13 cellular contexts compared by ENCODE assay signal in genomic region chr18:452801-453200, GRCh38. TPM values are rescaled to one million over a fixed set of nuclear protein-coding genes. Genes with fewer than 3 reads are reported as not detected.
DNase-seq lines count a peak whose midpoint lies in the region; ATAC-seq and TF ChIP-seq lines count a peak whose summit lies in the region.
"Had no signal": no experiment of that assay in that cellular context is flagged by ENCODE, and none has a peak within 500 bp of the region (broad histone marks: within the 10 kb centered on the region; RNA-seq: fewer than 3 reads in every experiment).

No MANE protein-coding gene starts in this region.

- peaks cover 3 to 4% of the 10 kb centered on the region in 2 donors for H3K36me3 Mint-ChIP-seq in CD14-positive monocyte
- peaks cover 11% of the 10 kb centered on the region for H3K36me3 Mint-ChIP-seq in dendritic cell treated with granulocyte-macrophage colony-stimulating factor and Interleukin-4, amounts not matched to agents 40 ng/mL and 50 ng/mL, for 4 days (ENCODE audit: low read depth)

- H3K27me3 Mint-ChIP-seq in CD14-positive monocyte (ENCODE audit: low read depth in 3 of 3), result peaks cover 0 to 2% (median 2%) of the 10 kb centered on the region in 3 donors
- peaks cover 2% of the 10 kb centered on the region for H3K27me3 Mint-ChIP-seq in dendritic cell treated with granulocyte-macrophage colony-stimulating factor and Interleukin-4, amounts not matched to agents 40 ng/mL and 50 ng/mL, for 4 days

- peaks cover 10 to 18% (median 13%) of the 10 kb centered on the region in 7 donors for H3K9me3 Mint-ChIP-seq in CD14-positive monocyte
- H3K9me3 Mint-ChIP-seq in dendritic cell treated with granulocyte-macrophage colony-stimulating factor and Interleukin-4, amounts not matched to agents 40 ng/mL and 50 ng/mL, for 4 days, result peaks cover 14% of the 10 kb centered on the region

- peak; percentile 7 for ATAC-seq in sciatic nerve
- no peak for ATAC-seq in GM18909 (IDR thresholded peaks at IDR 0.05; ENCODE audit: poor library complexity, unreplicated experiment)
- ATAC-seq: A549, K562 had no signal

- no peak for DNase-seq in CD14-positive monocyte (ENCODE audit: low spot score)
- DNase-seq in NOMO-1 treated with dmso at 0.1 percent for 144 hours (lab: John Stamatoyannopoulos, UW; ENCODE audit: unreplicated experiment), result peak; percentile 1
- no peak for DNase-seq in sciatic nerve (ENCODE audit: low spot score)
- DNase-seq in NCI-H524 treated with DMSO at 0.1 percent for 48 hours (lab: John Stamatoyannopoulos, UW), result no peak
- DNase-seq in DMS114 treated with DMSO at 0.1 percent for 48 hours (lab: John Stamatoyannopoulos, UW; ENCODE audit: unreplicated experiment), result no peak
- DNase-seq: CD4-positive, alpha-beta T cell; DND-41; NCI-H1092 treated with DMSO at 0.1 percent for 48 hours; NCI-H1694 had no signal

- intact Hi-C loops in CD14-positive monocyte (cut with micrococcal nuclease) (loop anchor here in 1 of 2 donors (10.0 kb wide), 1 partner anchor 68 kb away; no protein-coding TSS in a partner anchor), sciatic nerve (cut with DNase I) (no loop called here)
- intact Hi-C loops in dendritic cell treated with granulocyte-macrophage colony-stimulating factor and Interleukin-4, amounts not matched to agents 40 ng/mL and 50 ng/mL, for 4 days (cut with micrococcal nuclease), result no loop called here

- no peak for TF ChIP-seq CTCF in CD14-positive monocyte (IDR thresholded peaks at IDR 0.05)

- peak overlapping the region in 1 of 2 donors; percentile 82 for H3K4me3 Mint-ChIP-seq in CD14-positive monocyte
- H3K4me3 Mint-ChIP-seq in dendritic cell treated with granulocyte-macrophage colony-stimulating factor and Interleukin-4, amounts not matched to agents 40 ng/mL and 50 ng/mL, for 4 days, result peak overlapping the region; percentile 17
- H3K4me3 Mint-ChIP-seq: CD4-positive, alpha-beta T cell had no signal

- peak overlapping the region in 6 of 7 donors; percentile 13 to 84 (median 62) for H3K27ac Mint-ChIP-seq in CD14-positive monocyte
- peak overlapping the region; percentile 67 for H3K27ac Mint-ChIP-seq in dendritic cell treated with granulocyte-macrophage colony-stimulating factor and Interleukin-4, amounts not matched to agents 40 ng/mL and 50 ng/mL, for 4 days
- H3K27ac Mint-ChIP-seq: CD4-positive, alpha-beta T cell had no signal

- peaks cover 41% of the 10 kb centered on the region for H3K4me1 Mint-ChIP-seq in CD14-positive monocyte
- peaks cover 49% of the 10 kb centered on the region for H3K4me1 Mint-ChIP-seq in dendritic cell treated with granulocyte-macrophage colony-stimulating factor and Interleukin-4, amounts not matched to agents 40 ng/mL and 50 ng/mL, for 4 days (ENCODE audit: low read depth)

RNA-seq across cellular contexts. Expression of gene COLEC12, which starts 47.7 kb away (rescaled TPM):
- polyA plus RNA-seq in CD14-positive monocyte, result under 1 TPM; 0.35 to 0.47 TPM
- total RNA-seq in sciatic nerve, result 19.3 TPM
- total RNA-seq: CD4-positive, alpha-beta T cell had no signal
- polyA plus RNA-seq: K562 had no signal
